ENCODE assay signal across 23 cellular contexts in the genomic region with DNA sequence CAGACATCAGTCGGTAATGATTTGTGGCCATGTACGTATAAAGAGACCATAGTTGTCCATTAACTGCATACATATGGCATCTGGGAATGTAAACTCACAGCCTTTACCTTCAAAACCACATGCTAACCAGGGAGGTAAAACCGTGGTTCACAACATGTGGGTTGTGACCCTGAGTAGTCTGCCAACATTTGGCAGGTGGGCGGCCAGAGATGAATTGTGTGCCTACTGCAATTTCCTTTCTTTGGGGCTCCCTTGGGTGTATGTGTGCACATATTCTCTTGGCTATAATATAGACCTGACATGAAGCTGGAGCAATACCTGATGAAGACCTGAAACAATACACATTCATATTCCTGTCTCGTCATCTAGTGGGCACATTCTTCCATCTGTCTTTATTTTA.
"Had no signal": no experiment of that assay in that cellular context is flagged by ENCODE, and none has a peak within 500 bp of the region (broad histone marks: within the 10 kb centered on the region; RNA-seq: fewer than 3 reads in every experiment).

No MANE protein-coding gene starts in this region.

- H3K36me3 ChIP-seq: gastroesophageal sphincter, heart right ventricle, ovary, tibial nerve had no signal

- H3K9me3 ChIP-seq: gastroesophageal sphincter, mucosa of descending colon, ovary, tibial nerve had no signal

- H3K9me3 Mint-ChIP-seq: activated naive CD4-positive, alpha-beta T cell treated with anti-CD3 and anti-CD28 coated beads, Interleukin-2, amount 50 U/mL, for 24 hours; dendritic cell treated with granulocyte-macrophage colony-stimulating factor and Interleukin-4, amounts not matched to agents 40 ng/mL and 50 ng/mL, for 4 days had no signal

- H3K27me3 Mint-ChIP-seq: activated CD4-positive, alpha-beta T cell treated with anti-CD3 and anti-CD28 coated beads, Interleukin-2, amount 10 ng/mL, durations not matched to agents 7 days and 5 days; activated naive CD4-positive, alpha-beta T cell treated with anti-CD3 and anti-CD28 coated beads, Interleukin-2, amount 50 U/mL, for 24 hours; dendritic cell treated with granulocyte-macrophage colony-stimulating factor and Interleukin-4, amounts not matched to agents 40 ng/mL and 50 ng/mL, for 4 days; naive B cell; T-cell had no signal

- H3K27ac ChIP-seq: gastroesophageal sphincter, heart right ventricle, tibial nerve had no signal

- H3K27me3 ChIP-seq: gastroesophageal sphincter, heart right ventricle, ovary, tibial nerve had no signal

- H3K4me1 Mint-ChIP-seq: naive B cell had no signal

- H3K4me3 ChIP-seq: gastroesophageal sphincter, heart right ventricle, mucosa of descending colon, ovary, tibial nerve had no signal

- H3K4me3 Mint-ChIP-seq: activated CD4-positive, alpha-beta T cell treated with anti-CD3 and anti-CD28 coated beads, Interleukin-2, amount 10 ng/mL, durations not matched to agents 7 days and 5 days; activated naive CD4-positive, alpha-beta T cell treated with anti-CD3 and anti-CD28 coated beads, Interleukin-2, amount 50 U/mL, for 24 hours; dendritic cell treated with granulocyte-macrophage colony-stimulating factor and Interleukin-4, amounts not matched to agents 40 ng/mL and 50 ng/mL, for 4 days; naive B cell had no signal

- H3K36me3 Mint-ChIP-seq: activated naive CD4-positive, alpha-beta T cell treated with anti-CD3 and anti-CD28 coated beads, Interleukin-2, amount 50 U/mL, for 24 hours; immature natural killer cell; naive B cell; T-cell had no signal

- H3K27ac Mint-ChIP-seq: activated CD4-positive, alpha-beta T cell treated with anti-CD3 and anti-CD28 coated beads, Interleukin-2, amount 10 ng/mL, durations not matched to agents 7 days and 5 days; activated naive CD4-positive, alpha-beta T cell treated with anti-CD3 and anti-CD28 coated beads, Interleukin-2, amount 50 U/mL, for 24 hours; dendritic cell treated with granulocyte-macrophage colony-stimulating factor and Interleukin-4, amounts not matched to agents 40 ng/mL and 50 ng/mL, for 4 days; immature natural killer cell; naive B cell had no signal

- H3K4me1 ChIP-seq: tibial nerve had no signal

- DNase-seq: activated CD4-positive, alpha-beta T cell treated with anti-CD3 and anti-CD28 coated beads, Interleukin-2, amount 10 ng/mL, durations not matched to agents 7 days and 5 days; activated CD4-positive, CD25-positive, alpha-beta regulatory T cell; activated CD8-positive, alpha-beta memory T cell treated with anti-CD3 and anti-CD28 coated beads for 24 hours; activated CD8-positive, alpha-beta memory T cell treated with anti-CD3 and anti-CD28 coated beads, Interleukin-2, amount 50 U/mL, for 48 hours; activated effector memory CD4-positive, alpha-beta T cell treated with anti-CD3 and anti-CD28 coated beads, Interleukin-2, amount 50 U/mL, for 16 hours; activated T-cell treated with anti-CD3 and anti-CD28 coated beads, Interleukin-2, amount 50 U/mL, for 48 hours; amniotic stem cell; effector CD8-positive, alpha-beta T cell; heart right ventricle; immature natural killer cell; mesenchymal stem cell; mucosa of descending colon; naive B cell; ovary; stimulated activated CD4-positive, alpha-beta T cell treated with anti-CD3 and anti-CD28 coated beads, Interleukin-4, amount 100 ng/mL, for 4 hours; stimulated activated naive CD4-positive, alpha-beta T cell; substantia nigra; T-cell had no signal

- ATAC-seq: gastroesophageal sphincter, heart right ventricle, mucosa of descending colon, sciatic nerve, T-cell had no signal
